15 cellular contexts compared by ENCODE assay signal in the genomic region with DNA sequence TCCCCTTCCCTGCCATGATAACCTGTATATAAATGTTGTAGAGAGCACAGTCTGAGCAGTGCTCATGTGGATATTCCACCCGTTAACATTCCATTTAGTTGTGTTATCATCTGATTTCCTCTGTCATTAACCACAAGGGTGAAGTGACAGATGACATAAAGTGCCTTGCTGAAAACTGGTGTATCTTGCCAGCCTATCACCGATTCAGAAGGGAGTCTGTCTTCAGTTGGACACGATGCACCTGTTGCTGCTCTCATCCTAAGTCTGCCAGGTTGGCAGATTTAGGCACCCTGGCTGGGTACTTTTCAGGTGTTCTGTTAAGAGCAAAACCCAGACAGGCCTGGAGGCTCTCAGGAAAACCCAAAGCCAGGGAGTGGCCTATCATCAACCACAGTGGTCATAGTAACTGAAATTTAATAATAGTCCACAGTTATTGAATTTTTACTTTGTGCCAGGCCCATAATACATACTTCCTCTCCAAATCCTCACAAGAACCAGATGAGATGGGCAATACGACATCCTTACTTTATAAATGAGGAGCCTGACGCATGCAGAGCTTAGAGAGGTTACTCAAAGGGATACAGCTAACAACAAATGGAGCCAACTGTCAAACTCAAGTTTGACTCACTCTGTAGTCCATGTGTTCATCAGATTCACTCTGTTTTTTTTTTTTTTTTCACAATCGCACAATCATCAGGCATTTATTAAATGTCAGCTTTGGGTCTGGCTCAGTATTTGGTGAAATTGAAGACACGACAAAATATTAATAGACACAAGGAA.
A peak's percentile ranks its signal among the peaks of the same experiment; 100 is the strongest.
DNase-seq lines count a peak whose midpoint lies in the region; ATAC-seq and TF ChIP-seq lines count a peak whose summit lies in the region.
"Had no signal": no experiment of that assay in that cellular context is flagged by ENCODE, and none has a peak within 500 bp of the region (broad histone marks: within the 10 kb centered on the region; RNA-seq: fewer than 3 reads in every experiment).

No MANE protein-coding gene starts in this region.

- no peak overlapping the region for H3K4me3 Mint-ChIP-seq in T-helper 1 cell treated with Interleukin-12 subunit alpha and Interleukin-12 subunit beta and Interleukin-4 antibody, amounts not matched to agents 30 μg/mL and 1 μg/mL, for 36 hours
- H3K4me3 Mint-ChIP-seq: brain; nephron progenitor cell; T-helper 2 cell treated with Interferon-gamma antibody and Interleukin-4, amounts not matched to agents 5 μg/mL and 100 μg/mL, for 36 hours had no signal

- H3K4me2 ChIP-seq in fibroblast of lung (ENCODE audit: extremely low read depth, insufficient read depth, low read length), result peak overlapping the region; percentile 23

- H3K36me3 ChIP-seq in SJCRH30 (no peaks in the 10 kb centered on the region), fibroblast of lung (ENCODE audit: control insufficient read depth, insufficient read depth, low read length) (no peaks in the 10 kb centered on the region), gastrocnemius medialis (no peaks in the 10 kb centered on the region)

- no peak overlapping the region for H2AFZ ChIP-seq in fibroblast of lung (ENCODE audit: low read length)

- DNase-seq in T-helper 1 cell, result no peak
- DNase-seq in SJCRH30, result no peak
- DNase-seq in fibroblast of lung (ENCODE audit: low read depth in 2 of 2), result peak; percentile 73 to 79
- no peak for DNase-seq in gastrocnemius medialis
- DNase-seq in HuH-7.5 (ENCODE audit: low spot score), result no peak
- no peak for DNase-seq in NOMO-1 treated with DMSO at 0.1 percent for 48 hours (lab: John Stamatoyannopoulos, UW; ENCODE audit: unreplicated experiment)
- no peak for DNase-seq in DMS 273 (lab: John Stamatoyannopoulos, UW; ENCODE audit: unreplicated experiment)
- DNase-seq: effector CD8-positive, alpha-beta T cell; Kasumi-1; NCI-H2081 had no signal

- no peaks in the 10 kb centered on the region for H3K79me2 ChIP-seq in fibroblast of lung (ENCODE audit: control insufficient read depth, insufficient read depth, low read length)

- peaks cover 3% of the 10 kb centered on the region for H3K9me3 Mint-ChIP-seq in T-helper 1 cell treated with Interleukin-12 subunit alpha and Interleukin-12 subunit beta and Interleukin-4 antibody, amounts not matched to agents 30 μg/mL and 1 μg/mL, for 36 hours
- H3K9me3 Mint-ChIP-seq: nephron progenitor cell; T-helper 2 cell treated with Interferon-gamma antibody and Interleukin-4, amounts not matched to agents 5 μg/mL and 100 μg/mL, for 36 hours had no signal

- H3K27me3 Mint-ChIP-seq in T-helper 1 cell treated with Interleukin-12 subunit alpha and Interleukin-12 subunit beta and Interleukin-4 antibody, amounts not matched to agents 30 μg/mL and 1 μg/mL, for 36 hours (ENCODE audit: low read depth), result no peaks in the 10 kb centered on the region
- H3K27me3 Mint-ChIP-seq: brain had no signal

- no peaks in the 10 kb centered on the region for H4K20me1 ChIP-seq in fibroblast of lung (ENCODE audit: control insufficient read depth, extremely low read depth, insufficient read depth, low read length)

- no peak for TF ChIP-seq POLR2A in gastrocnemius medialis (IDR thresholded peaks at IDR 0.05)

- H3K27me3 ChIP-seq in SJCRH30, result no peaks in the 10 kb centered on the region
- no peaks in the 10 kb centered on the region for H3K27me3 ChIP-seq in fibroblast of lung (ENCODE audit: control insufficient read depth, insufficient read depth, low read length)
- no peaks in the 10 kb centered on the region for H3K27me3 ChIP-seq in gastrocnemius medialis

- H3K4me3 ChIP-seq in SJCRH30 (no peak overlapping the region), fibroblast of lung (replicated peaks in 1 of 4; ENCODE audit: control extremely low read depth in 1 of 4, insufficient read depth in 1 of 4, low read depth in 3 of 4, low read length in 4 of 4) (no peak overlapping the region), gastrocnemius medialis (no peak overlapping the region)

- H3K9ac ChIP-seq in fibroblast of lung (ENCODE audit: insufficient read depth, low read length), result no peak overlapping the region

- H3K36me3 Mint-ChIP-seq in T-helper 1 cell treated with Interleukin-12 subunit alpha and Interleukin-12 subunit beta and Interleukin-4 antibody, amounts not matched to agents 30 μg/mL and 1 μg/mL, for 36 hours (ENCODE audit: low read depth), result no peaks in the 10 kb centered on the region
- H3K36me3 Mint-ChIP-seq: brain had no signal

- TF ChIP-seq CTCF in fibroblast of lung (conservative IDR thresholded peaks at IDR 0.05 in 1 of 2, IDR thresholded peaks at IDR 0.05 in 1 of 2; ENCODE audit: low read depth in 1 of 2, low read length in 2 of 2) (no peak), gastrocnemius medialis (IDR thresholded peaks at IDR 0.05 in 4 of 5, conservative IDR thresholded peaks at IDR 0.05 in 1 of 5) (no peak)

- in situ Hi-C loops in gastrocnemius medialis (cut with MboI; ENCODE audit: low sequenced_read_pairs in 4 of 4), result no loop called here

- H3K4me1 ChIP-seq in SJCRH30 (peaks cover 61% of the 10 kb centered on the region), fibroblast of lung (ENCODE audit: control insufficient read depth, extremely low read depth, insufficient read depth, low read length) (peaks cover 21% of the 10 kb centered on the region), gastrocnemius medialis (peaks cover 8 to 12% of the 10 kb centered on the region in 2 donors)

- peaks cover 29% of the 10 kb centered on the region for H3K4me1 Mint-ChIP-seq in T-helper 1 cell treated with Interleukin-12 subunit alpha and Interleukin-12 subunit beta and Interleukin-4 antibody, amounts not matched to agents 30 μg/mL and 1 μg/mL, for 36 hours (ENCODE audit: low read depth)

- H3K9me3 ChIP-seq in SJCRH30 (replicated peaks) (no peaks in the 10 kb centered on the region), fibroblast of lung (ENCODE audit: control insufficient read depth, insufficient read depth, low read depth, low read length) (no peaks in the 10 kb centered on the region), gastrocnemius medialis (no peaks in the 10 kb centered on the region)

- intact Hi-C loops in gastrocnemius medialis (cut with DNase I; ENCODE audit: low total_unique reads), result no loop called here

- H3K27ac ChIP-seq in SJCRH30 (peak overlapping the region; percentile 43; the same call in 1 of the 2 replicates), fibroblast of lung (ENCODE audit: insufficient read depth, low read length) (peak overlapping the region; percentile 70), gastrocnemius medialis (peak overlapping the region in 3 of 4 donors; percentile 54 to 61 (median 57))
- H3K27ac ChIP-seq: 22Rv1 had no signal

- peak overlapping the region; percentile 70 for H3K27ac Mint-ChIP-seq in T-helper 1 cell treated with Interleukin-12 subunit alpha and Interleukin-12 subunit beta and Interleukin-4 antibody, amounts not matched to agents 30 μg/mL and 1 μg/mL, for 36 hours

- no peak for ATAC-seq in gastrocnemius medialis

Comparison
In these comparisons a context has a peak if more than half of its experiments do, and no peak if none do; other contexts are left out.
1. DNase-seq: peak in fibroblast of lung (2 of 2); none in T-helper 1 cell (0 of 5), SJCRH30 (0 of 2), gastrocnemius medialis (0 of 2), HuH-7.5 (single experiment), NOMO-1 treated with DMSO at 0.1 percent for 48 hours (single experiment) and DMS 273 (single experiment).
2. Peak in every context shown above with its lines, with median percentiles within 50 percentile points of each other: H3K27ac ChIP-seq.